ENCODE assay signal across 18 cellular contexts in genomic region chr1:81499487-81499886, GRCh38.
DNase-seq lines count a peak whose midpoint lies in the region; ATAC-seq and TF ChIP-seq lines count a peak whose summit lies in the region.
"Had no signal": no experiment of that assay in that cellular context is flagged by ENCODE, and none has a peak within 500 bp of the region (broad histone marks: within the 10 kb centered on the region; RNA-seq: fewer than 3 reads in every experiment).

No MANE protein-coding gene starts in this region.

- H3K4me1 Mint-ChIP-seq in neural progenitor cell, result peaks cover 32% of the 10 kb centered on the region

- no peaks in the 10 kb centered on the region for H3K79me2 ChIP-seq in SU-DHL-6 (ENCODE audit: insufficient read depth, low read length)
- no peaks in the 10 kb centered on the region for H3K79me2 ChIP-seq in neural progenitor cell (ENCODE audit: low read depth)

- H3K27me3 Mint-ChIP-seq in neural progenitor cell (ENCODE audit: insufficient read depth, low read depth), result peaks cover 3% of the 10 kb centered on the region
- H3K27me3 Mint-ChIP-seq: CD4-positive, alpha-beta T cell; IgD-negative memory B cell had no signal

- H3K9me3 ChIP-seq in SU-DHL-6 (ENCODE audit: insufficient read depth, low read length), result no peaks in the 10 kb centered on the region
- H3K9me3 ChIP-seq in neural progenitor cell (ENCODE audit: low read depth), result no peaks in the 10 kb centered on the region
- H3K9me3 ChIP-seq: Caco-2 had no signal

- peaks cover 3% of the 10 kb centered on the region for H3K9me3 Mint-ChIP-seq in neural progenitor cell
- H3K9me3 Mint-ChIP-seq: CD4-positive, alpha-beta T cell; IgD-negative memory B cell had no signal

- peaks cover 3% of the 10 kb centered on the region for H3K36me3 Mint-ChIP-seq in neural progenitor cell

- no peaks in the 10 kb centered on the region for H3K27me3 ChIP-seq in SU-DHL-6 (ENCODE audit: low read length)
- no peaks in the 10 kb centered on the region for H3K27me3 ChIP-seq in neural progenitor cell

- H3K4me1 ChIP-seq in neural progenitor cell, result peaks cover 6% of the 10 kb centered on the region
- H3K4me1 ChIP-seq: Caco-2 had no signal

- no peaks in the 10 kb centered on the region for H3K36me3 ChIP-seq in SU-DHL-6 (ENCODE audit: low read length)
- no peaks in the 10 kb centered on the region for H3K36me3 ChIP-seq in neural progenitor cell

- no peak overlapping the region for H3K4me3 Mint-ChIP-seq in neural progenitor cell
- H3K4me3 Mint-ChIP-seq: CD4-positive, alpha-beta T cell; H9; IgD-negative memory B cell had no signal

- H3K9ac ChIP-seq in SU-DHL-6 (ENCODE audit: low read length) (no peak overlapping the region), neural progenitor cell (no peak overlapping the region)

- peak overlapping the region; percentile 21 for H3K27ac Mint-ChIP-seq in neural progenitor cell
- H3K27ac Mint-ChIP-seq: CD4-positive, alpha-beta T cell; H9; IgD-negative memory B cell had no signal

- H3F3A ChIP-seq in SU-DHL-6 (ENCODE audit: insufficient read depth), result no peaks in the 10 kb centered on the region
- no peaks in the 10 kb centered on the region for H3F3A ChIP-seq in neural progenitor cell (ENCODE audit: low read depth)

- H3K9me2 ChIP-seq in SU-DHL-6 (replicated peaks; ENCODE audit: insufficient read depth, low read length), result no peaks in the 10 kb centered on the region

- H3K4me3 ChIP-seq in SU-DHL-6 (ENCODE audit: insufficient read depth, low read length, poor library complexity, severe bottlenecking) (no peak overlapping the region), neural progenitor cell (no peak overlapping the region)

- peak overlapping the region; percentile 22 for H2AFZ ChIP-seq in SU-DHL-6 (ENCODE audit: low read depth, low read length, severe bottlenecking)
- no peak overlapping the region for H2AFZ ChIP-seq in neural progenitor cell (replicated peaks)

- ATAC-seq in GM18519 (IDR thresholded peaks at IDR 0.05; ENCODE audit: low FRiP score, unreplicated experiment), result peak; percentile 39
- peak; percentile 64 for ATAC-seq in HG02852 (IDR thresholded peaks at IDR 0.05; ENCODE audit: unreplicated experiment)
- no peak for ATAC-seq in HG03520 (IDR thresholded peaks at IDR 0.05; ENCODE audit: unreplicated experiment)
- ATAC-seq: HepG2 had no signal

- H4K20me1 ChIP-seq in SU-DHL-6 (ENCODE audit: low read depth, low read length) (no peaks in the 10 kb centered on the region), neural progenitor cell (ENCODE audit: low read depth) (no peaks in the 10 kb centered on the region)

- DNase-seq in neural progenitor cell (ENCODE audit: low spot score) (no peak), T-helper 1 cell (no peak), germinal center (ENCODE audit: low spot score) (no peak)
- DNase-seq: ACHN; AML-193; Caco-2; CD4-positive, alpha-beta T cell; GF-D8; H9; Karpas-422; KBM-7 had no signal

- no peak for TF ChIP-seq CTCF in SU-DHL-6 (IDR thresholded peaks at IDR 0.05; ENCODE audit: insufficient read depth, low read length, poor library complexity, severe bottlenecking)
- no peak for TF ChIP-seq CTCF in neural progenitor cell (IDR thresholded peaks at IDR 0.05)

- H3K27ac ChIP-seq in SU-DHL-6 (ENCODE audit: low read depth, low read length) (no peak overlapping the region), neural progenitor cell (no peak overlapping the region)
- H3K27ac ChIP-seq: C4-2B had no signal

- H3K4me2 ChIP-seq in SU-DHL-6 (ENCODE audit: low read depth, low read length, poor library complexity, severe bottlenecking) (no peak overlapping the region), neural progenitor cell (no peak overlapping the region)
